ENCODE assay signal across 10 cellular contexts in the genomic region with DNA sequence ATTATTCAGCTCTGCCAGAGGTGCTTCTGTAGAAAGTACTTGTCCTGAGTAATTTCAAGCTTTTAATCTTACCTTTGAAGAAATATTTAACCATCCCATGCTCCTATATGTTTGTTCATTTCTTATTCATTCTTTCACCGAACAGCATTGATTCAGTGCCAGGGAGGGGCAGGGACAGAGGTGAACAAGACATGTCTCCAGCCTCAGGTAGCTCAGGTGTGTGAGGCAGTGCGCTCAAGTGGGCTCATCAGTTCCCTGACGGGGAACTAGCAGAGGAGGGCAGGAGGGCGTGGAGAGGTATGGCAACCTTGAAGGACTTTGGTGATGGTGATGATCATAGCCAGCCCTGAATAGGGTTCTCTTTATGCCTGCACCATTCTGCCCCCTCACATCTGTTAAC. TPM values are rescaled to one million over a fixed set of nuclear protein-coding genes. Genes with fewer than 3 reads are reported as not detected.
DNase-seq lines count a peak whose midpoint lies in the region; ATAC-seq, FAIRE-seq and TF ChIP-seq lines count a peak whose summit lies in the region.
"Had no signal": no experiment of that assay in that cellular context is flagged by ENCODE, and none has a peak within 500 bp of the region (broad histone marks: within the 10 kb centered on the region; RNA-seq: fewer than 3 reads in every experiment).

No MANE protein-coding gene starts in this region.

- H3K4me3 ChIP-seq in CD4-positive, alpha-beta memory T cell (ENCODE audit: low read length in 2 of 2), result no peak overlapping the region
- H3K4me3 ChIP-seq in ascending aorta (peak overlapping the region; percentile 1 to 51), HepG2 (replicated peaks in 1 of 3; ENCODE audit: insufficient read depth in 1 of 3, low read depth in 2 of 3, low read length in 3 of 3) (peak overlapping the region in 1 of 3 experiments; percentile 55; a peak in 3 of 6 replicates), skin epidermis (no peak overlapping the region)

- no peak for FAIRE-seq in HepG2 (lab: Jason Lieb, UNC)

- POLR2A ChIA-PET in CD4-positive, alpha-beta memory T cell (lab: Charles Lee; ENCODE audit: partially characterized antibody), result interaction anchor here (3.9 kb wide), 1 partner anchor 89 kb away, joined by 18 read pairs; the partner anchor contains the start of gene DUSP1
- POLR2A ChIA-PET in HepG2 (lab: Yijun Ruan, JAX), result interaction anchor here (0.8 to 4.5 kb wide), 22 partner anchors 9 to 145 kb away, joined by 3 to 351 read pairs (median 12); partner anchors contain the start of genes DUSP1, ERGIC1 and RPL26L1

- no peak overlapping the region for H3K4me3 Mint-ChIP-seq in CD4-positive, alpha-beta memory T cell

- H3K27me3 ChIP-seq in CD4-positive, alpha-beta memory T cell (ENCODE audit: insufficient read depth, low read length), result no peaks in the 10 kb centered on the region
- H3K27me3 ChIP-seq in ascending aorta, result no peaks in the 10 kb centered on the region
- H3K27me3 ChIP-seq in HepG2 (ENCODE audit: control insufficient read depth in 1 of 2, insufficient read depth in 2 of 2, low read length in 2 of 2), result no peaks in the 10 kb centered on the region

- H3K9me3 ChIP-seq in CD4-positive, alpha-beta memory T cell (ENCODE audit: control insufficient read depth in 1 of 2, low read length in 2 of 2), result no peaks in the 10 kb centered on the region
- H3K9me3 ChIP-seq in ascending aorta (no peaks in the 10 kb centered on the region), HepG2 (ENCODE audit: low read length) (no peaks in the 10 kb centered on the region)

- peaks cover 0 to 2% (median 0%) of the 10 kb centered on the region in 8 donors for H3K9me3 Mint-ChIP-seq in CD4-positive, alpha-beta memory T cell

- intact Hi-C loops in CD4-positive, alpha-beta memory T cell (cut with micrococcal nuclease), result no loop called here
- intact Hi-C loops in ascending aorta (cut with DNase I), result loop anchor here (1.0 to 2.0 kb wide), 2 partner anchors 59 to 65 kb away; no protein-coding TSS in a partner anchor
- intact Hi-C loops in HepG2 (cut with micrococcal nuclease; ENCODE audit: unreplicated experiment), result loop anchor here (1.0 to 2.0 kb wide), 4 partner anchors 8 to 95 kb away; no protein-coding TSS in a partner anchor

- H3K4me1 Mint-ChIP-seq in CD4-positive, alpha-beta memory T cell, result peaks cover 21 to 54% (median 37%) of the 10 kb centered on the region in 4 donors

- no peak for DNase-seq in CD4-positive, alpha-beta memory T cell
- DNase-seq in ascending aorta (ENCODE audit: low spot score in 2 of 2) (no peak), HepG2 (ENCODE audit: low spot score) (no peak), Ammon's horn (ENCODE audit: low spot score) (no peak), NCI-H774 (lab: John Stamatoyannopoulos, UW) (no peak), NCI-H1105 (lab: John Stamatoyannopoulos, UW) (no peak)
- DNase-seq: activated effector memory CD4-positive, alpha-beta T cell treated with Interleukin-2 at 50 U/mL for 16 hours; NK-92 treated with Interleukin-12 subunit alpha and Interleukin-12 subunit beta, amount 100 ng/mL, for 24 hours had no signal

- H3K4me1 ChIP-seq in CD4-positive, alpha-beta memory T cell (ENCODE audit: insufficient read depth, low read length), result peaks cover 19% of the 10 kb centered on the region
- H3K4me1 ChIP-seq in ascending aorta (peaks cover 34 to 61% of the 10 kb centered on the region in 2 donors), HepG2 (ENCODE audit: insufficient read depth, low read length) (peaks cover 90% of the 10 kb centered on the region)

- H3K4me2 ChIP-seq in HepG2 (ENCODE audit: low read depth, low read length), result peak overlapping the region; percentile 79

- no peak for TF ChIP-seq RAD21 in HepG2 (CRISPR knock-in tag; IDR thresholded peaks at IDR 0.05)

- no peak overlapping the region for H3K27ac ChIP-seq in CD4-positive, alpha-beta memory T cell (ENCODE audit: low read depth, low read length)
- peak overlapping the region; percentile 88 to 97 for H3K27ac ChIP-seq in ascending aorta
- H3K27ac ChIP-seq in HepG2 (ENCODE audit: extremely low read length, insufficient read depth, low read length), result peak overlapping the region; percentile 99
- H3K27ac ChIP-seq in skin epidermis, result peak overlapping the region in 16 of 21 experiments; percentile 24 to 88 (median 70)

- TF ChIP-seq CTCF in ascending aorta (IDR thresholded peaks at IDR 0.05), result no peak
- TF ChIP-seq CTCF in HepG2 (CRISPR knock-in tag; IDR thresholded peaks at IDR 0.05), result no peak

- H3K36me3 Mint-ChIP-seq in CD4-positive, alpha-beta memory T cell, result peaks cover 0 to 8% of the 10 kb centered on the region in 2 donors

- TSS peak; percentile 52 for BruUV-seq in HepG2 (replicated peaks; lab: Mats Ljungman, UMichigan)

- no peaks in the 10 kb centered on the region for H3K36me3 ChIP-seq in CD4-positive, alpha-beta memory T cell (ENCODE audit: insufficient read depth, low read length)
- H3K36me3 ChIP-seq in ascending aorta, result no peaks in the 10 kb centered on the region
- H3K36me3 ChIP-seq in HepG2 (replicated peaks in 1 of 2; ENCODE audit: control insufficient read depth in 1 of 2, insufficient read depth in 2 of 2, low read length in 2 of 2), result peaks cover 4 to 18% of the 10 kb centered on the region in 2 experiments; a peak in 3 of 5 replicates

- H3K27me3 Mint-ChIP-seq in CD4-positive, alpha-beta memory T cell, result no peaks in the 10 kb centered on the region

- TF ChIP-seq EP300 in HepG2 (IDR thresholded peaks at IDR 0.05; ENCODE audit: low read depth in 2 of 2, low read length in 2 of 2), result no peak
- TF ChIP-seq EP300 in HepG2 (CRISPR knock-in tag; IDR thresholded peaks at IDR 0.05; ENCODE audit: borderline replicate concordance), result no peak

- peaks cover 66% of the 10 kb centered on the region for H3K79me2 ChIP-seq in HepG2 (ENCODE audit: insufficient read depth, low read length)

- peak overlapping the region in 4 of 7 donors; percentile 9 to 72 (median 52) for H3K27ac Mint-ChIP-seq in CD4-positive, alpha-beta memory T cell

- H2AFZ ChIP-seq in HepG2 (ENCODE audit: low read length), result no peak overlapping the region

- TF ChIP-seq POLR2A in HepG2 (IDR thresholded peaks at IDR 0.05; ENCODE audit: insufficient read depth in 1 of 2, low read depth in 2 of 2, low read length in 2 of 2), result no peak

- CTCF ChIA-PET in CD4-positive, alpha-beta memory T cell (lab: Charles Lee; ENCODE audit: partially characterized antibody), result interaction anchor here (0.9 to 2.9 kb wide), 4 partner anchors 67 to 145 kb away, joined by 3 to 13 read pairs (median 4); partner anchors contain the start of gene RPL26L1
- CTCF ChIA-PET in HepG2 (lab: Yijun Ruan, JAX; ENCODE audit: low intra/inter-chr PET ratio, low total read pairs), result interaction anchor here (1.4 to 2.1 kb wide), 2 partner anchors 88 to 145 kb away, joined by 4 to 6 read pairs; partner anchors contain the start of gene DUSP1

- ATAC-seq in HepG2 (no peak), HG03520 (IDR thresholded peaks at IDR 0.05; ENCODE audit: unreplicated experiment) (no peak)

- 70% methylated on average over 4 of the region's 4 CpGs for WGBS in HepG2 (ENCODE audit: low lambda C conversion rate)

- peak overlapping the region; percentile 89 for H3K9ac ChIP-seq in HepG2 (ENCODE audit: insufficient read depth, low read depth, low read length)

- in situ Hi-C loops in HepG2 (cut with HindIII; ENCODE audit: extremely low pct_ligation_motif_present, low pct_unique_long_range_greater_than_20kb), result loop anchor here (10.0 kb wide), 1 partner anchor 85 kb away; the partner anchor contains the start of gene DUSP1

- no peaks in the 10 kb centered on the region; the same call in 1 of the 2 replicates for H4K20me1 ChIP-seq in HepG2 (ENCODE audit: insufficient read depth, low read length)

RNA-seq across cellular contexts. Expression of gene ERGIC1, which starts 25.9 kb away (rescaled TPM):
- 10 to 100 TPM; 45.8 to 51.0 TPM for total RNA-seq in CD4-positive, alpha-beta memory T cell
- 10 to 100 TPM; 10.6 to 18.8 TPM for polyA plus RNA-seq in CD4-positive, alpha-beta memory T cell
- total RNA-seq in ascending aorta, result 184 TPM
- 56.6 and 78.5 TPM in 2 replicates for total RNA-seq in HepG2 (2016; rRNA removed; fragmentation: Illumina TruSeq; extraction: Trizol)
- total RNA-seq in HepG2 (2016; cell fraction: cytosol; rRNA removed; fragmentation: Illumina TruSeq; extraction: Trizol; ENCODE audit: low read depth), result 56.7 and 59.9 TPM in 2 replicates
- 51.2 and 75.8 TPM in 2 replicates for total RNA-seq in HepG2 (2016; cell fraction: insoluble cytoplasmic fraction; rRNA removed; fragmentation: Illumina TruSeq; extraction: Trizol)
- 144 and 156 TPM in 2 replicates for total RNA-seq in HepG2 (2016; cell fraction: membrane; rRNA removed; fragmentation: Illumina TruSeq; extraction: Trizol)
- total RNA-seq in HepG2 (2016; cell fraction: nucleus; rRNA removed; fragmentation: Illumina TruSeq; extraction: Trizol), result 57.0 and 67.0 TPM in 2 replicates
- 184 and 205 TPM in 2 replicates for polyA plus RNA-seq in HepG2 (2011; rRNA removed)
- polyA plus RNA-seq in HepG2 (2011; cell fraction: cytosol; rRNA removed), result 216 and 224 TPM in 2 replicates
- polyA plus RNA-seq in HepG2 (2011; cell fraction: nucleus; rRNA removed), result 121 and 137 TPM in 2 replicates
- 145 and 175 TPM in 2 replicates for polyA plus RNA-seq in HepG2 (2012)
- 87.6 and 105 TPM in 2 replicates for polyA plus RNA-seq in HepG2 (2016; cell fraction: cytosol; fragmentation: Illumina TruSeq; extraction: Trizol; ENCODE audit: low read depth)
- polyA plus RNA-seq in HepG2 (2016; cell fraction: insoluble cytoplasmic fraction; fragmentation: Illumina TruSeq; extraction: Trizol; ENCODE audit: low read depth), result 71.8 and 81.7 TPM in 2 replicates
- 183 and 185 TPM in 2 replicates for polyA plus RNA-seq in HepG2 (2016; cell fraction: membrane; fragmentation: Illumina TruSeq; extraction: Trizol; ENCODE audit: low read depth)
- 94.6 and 95.4 TPM in 2 replicates for polyA plus RNA-seq in HepG2 (2016; cell fraction: nucleus; fragmentation: Illumina TruSeq; extraction: Trizol; ENCODE audit: insufficient read depth, low read depth)
- polyA minus RNA-seq in HepG2 (2011; rRNA and poly(A)+ RNA removed; ENCODE audit: low replicate concordance), result 179 and 302 TPM in 2 replicates
- polyA minus RNA-seq in HepG2 (2011; cell fraction: cytosol; rRNA and poly(A)+ RNA removed), result 60.3 and 74.0 TPM in 2 replicates
- polyA minus RNA-seq in HepG2 (2011; cell fraction: nucleus; rRNA and poly(A)+ RNA removed), result 85.1 and 89.6 TPM in 2 replicates

Comparison
In these comparisons a context has a peak if more than half of its experiments do, and no peak if none do; other contexts are left out.
1. H3K4me3 ChIP-seq: peak in ascending aorta (2 of 2); none in CD4-positive, alpha-beta memory T cell (0 of 2) and skin epidermis (0 of 7).